In genomic region chr5:151659001-151659754, GRCh38 we compare ENCODE assay signal across 8 cellular contexts. TPM values are rescaled to one million over a fixed set of nuclear protein-coding genes. Genes with fewer than 3 reads are reported as not detected.
DNase-seq lines count a peak whose midpoint lies in the region; FAIRE-seq and TF ChIP-seq lines count a peak whose summit lies in the region.

No MANE protein-coding gene starts in this region.

- FAIRE-seq in urothelium cell line (lab: Jason Lieb, UNC): no peak

- CTCF ChIA-PET in HEK293 (lab: Yijun Ruan, JAX): interaction anchor here (0.6 to 7.4 kb wide), 48 partner anchors 8 to 848 kb away, joined by 3 to 180 read pairs (median 5); partner anchors contain the start of genes GM2A and SPARC

- no peak for TF ChIP-seq POLR2A in prostate gland (IDR thresholded peaks at IDR 0.05)

- H3K4me3 ChIP-seq in HEK293 (ENCODE audit: low read depth, low read length): no peak overlapping the region
- no peak overlapping the region for H3K4me3 ChIP-seq in cardiac muscle cell
- no peak overlapping the region for H3K4me3 ChIP-seq in prostate gland

- H3K4me1 ChIP-seq in HEK293 (ENCODE audit: control insufficient read depth, insufficient read depth, low read length): no peaks in the 10 kb centered on the region
- no peaks in the 10 kb centered on the region for H3K4me1 ChIP-seq in cardiac muscle cell (ENCODE audit: low read depth)
- no peaks in the 10 kb centered on the region for H3K4me1 ChIP-seq in prostate gland (replicated peaks)

- no peaks in the 10 kb centered on the region for H3K9me3 ChIP-seq in HEK293 (ENCODE audit: control insufficient read depth, insufficient read depth, low read depth, low read length)
- H3K9me3 ChIP-seq in cardiac muscle cell (ENCODE audit: low read depth): no peaks in the 10 kb centered on the region
- H3K9me3 ChIP-seq in prostate gland: no peaks in the 10 kb centered on the region

- WGBS in prostate gland: 21% methylated on average over 10 of the region's 10 CpGs

- POLR2A ChIA-PET in HEK293 (lab: Yijun Ruan, JAX): interaction anchor here (0.6 to 1.3 kb wide), 4 partner anchors 28 to 112 kb away, joined by 3 to 6 read pairs (median 4); partner anchors contain the start of genes G3BP1 and SPARC

- DNase-seq in MV-4-11 (lab: John Stamatoyannopoulos, UW): peak; percentile 74
- DNase-seq in SKM-1 treated with dmso at 0.1 percent for 144 hours (lab: John Stamatoyannopoulos, UW; ENCODE audit: unreplicated experiment): peak; percentile 78
- peak; percentile 81 for DNase-seq in activated naive CD4-positive, alpha-beta T cell treated with anti-CD3 and anti-CD28 coated beads, Interleukin-2, amount 50 U/mL, for 16 hours
- peak; percentile 86 to 89 for DNase-seq in cardiac muscle cell (ENCODE audit: low read depth in 1 of 2, low spot score in 1 of 2)
- peak; percentile 49 for DNase-seq in prostate gland (ENCODE audit: low spot score)
- DNase-seq in urothelium cell line (ENCODE audit: low spot score): peak; percentile 85

- no peak overlapping the region for H3K27ac ChIP-seq in HEK293 (ENCODE audit: extremely low read depth, low read depth, low read length)
- H3K27ac ChIP-seq in cardiac muscle cell: no peak overlapping the region
- no peak overlapping the region for H3K27ac ChIP-seq in prostate gland

- H3K36me3 ChIP-seq in HEK293 (ENCODE audit: control insufficient read depth in 2 of 2, insufficient read depth in 1 of 2, low read length in 2 of 2) (peaks cover 0 to 23% of the 10 kb centered on the region in 2 experiments; a peak in 1 of 3 replicates), cardiac muscle cell (peaks cover 7% of the 10 kb centered on the region), prostate gland (peaks cover 0 to 3% of the 10 kb centered on the region in 2 donors)

- H3K27me3 ChIP-seq in cardiac muscle cell (no peaks in the 10 kb centered on the region), prostate gland (replicated peaks; ENCODE audit: insufficient read depth) (no peaks in the 10 kb centered on the region)

- peak; percentile 85 for TF ChIP-seq CTCF in GM12872 (IDR thresholded peaks at IDR 0.05; ENCODE audit: insufficient read depth, low read depth, low read length)
- TF ChIP-seq CTCF in HEK293 (tag by site-specific recombination; IDR thresholded peaks at IDR 0.05): peak; percentile 76
- TF ChIP-seq CTCF in cardiac muscle cell (IDR thresholded peaks at IDR 0.05; ENCODE audit: low read depth, low read length): peak; percentile 88
- peak; percentile 80 to 89 (median 86) for TF ChIP-seq CTCF in prostate gland (IDR thresholded peaks at IDR 0.05)

- intact Hi-C loops in prostate gland (cut with DNase I): loop anchor here (1.0 kb wide), 1 partner anchor 82 kb away; no protein-coding TSS in a partner anchor

TF ChIP-seq in HEK293, 187 proteins besides CTCF, POLR2A, EP300 and RAD21:
- TF ChIP-seq GLIS2 (tag by site-specific recombination; IDR thresholded peaks at IDR 0.05): peak; percentile 24; the same call in 1 of the 2 replicates
- TF ChIP-seq, protein P1, sequence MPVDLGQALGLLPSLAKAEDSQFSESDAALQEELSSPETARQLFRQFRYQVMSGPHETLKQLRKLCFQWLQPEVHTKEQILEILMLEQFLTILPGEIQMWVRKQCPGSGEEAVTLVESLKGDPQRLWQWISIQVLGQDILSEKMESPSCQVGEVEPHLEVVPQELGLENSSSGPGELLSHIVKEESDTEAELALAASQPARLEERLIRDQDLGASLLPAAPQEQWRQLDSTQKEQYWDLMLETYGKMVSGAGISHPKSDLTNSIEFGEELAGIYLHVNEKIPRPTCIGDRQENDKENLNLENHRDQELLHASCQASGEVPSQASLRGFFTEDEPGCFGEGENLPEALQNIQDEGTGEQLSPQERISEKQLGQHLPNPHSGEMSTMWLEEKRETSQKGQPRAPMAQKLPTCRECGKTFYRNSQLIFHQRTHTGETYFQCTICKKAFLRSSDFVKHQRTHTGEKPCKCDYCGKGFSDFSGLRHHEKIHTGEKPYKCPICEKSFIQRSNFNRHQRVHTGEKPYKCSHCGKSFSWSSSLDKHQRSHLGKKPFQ (tag by site-specific recombination; IDR thresholded peaks at IDR 0.05): no peak
- TF ChIP-seq ZNF654 (tag by site-specific recombination; IDR thresholded peaks at IDR 0.05; ENCODE audit: low read depth): peak; percentile 57
- TF ChIP-seq GLIS1 (tag by site-specific recombination; IDR thresholded peaks at IDR 0.05): peak; percentile 33; the same call in 1 of the 2 replicates
- TF ChIP-seq PATZ1 (tag by site-specific recombination; IDR thresholded peaks at IDR 0.05): no peak
- 0 out of 2 replicates have a peak, but pooled peaks have one; percentile 21 for TF ChIP-seq ZNF660 (tag by site-specific recombination; IDR thresholded peaks at IDR 0.05)

RNA-seq across cellular contexts. Expression of gene SPARC, which starts 27.5 kb away (rescaled TPM):
- total RNA-seq in cardiac muscle cell (130 and 216 TPM in 2 replicates), prostate gland (1,000 to 10,000 TPM in 1 of 2 donors, 100 to 1,000 TPM in 1; 101 to 2,249 TPM)
- 548 and 705 TPM in 2 replicates for polyA plus RNA-seq in cardiac muscle cell
